Comparison of ENCODE assay signal across 27 cellular contexts in genomic region chr4:146245899-146246298, GRCh38. TPM values are rescaled to one million over a fixed set of nuclear protein-coding genes. Genes with fewer than 3 reads are reported as not detected.
DNase-seq lines count a peak whose midpoint lies in the region; ATAC-seq and TF ChIP-seq lines count a peak whose summit lies in the region.
"Had no signal": no experiment of that assay in that cellular context is flagged by ENCODE, and none has a peak within 500 bp of the region (broad histone marks: within the 10 kb centered on the region; RNA-seq: fewer than 3 reads in every experiment).

No MANE protein-coding gene starts in this region.

- no peak for DNase-seq in activated CD4-positive, alpha-beta T cell treated with anti-CD3 and anti-CD28 coated beads, Interleukin-2, amount 10 ng/mL, durations not matched to agents 24 days and 14 days
- DNase-seq in activated CD4-positive, alpha-beta T cell treated with anti-CD3 and anti-CD28 coated beads, Interleukin-2, amount 50 U/mL, for 48 hours, result no peak
- peak; percentile 17 for DNase-seq in AG08395 (ENCODE audit: low spot score)
- no peak for DNase-seq in adipocyte (ENCODE audit: low read depth)
- DNase-seq in left lung, result no peak
- DNase-seq in amygdala (lab: John Stamatoyannopoulos, UW), result no peak
- DNase-seq in RKO (ENCODE audit: low spot score), result no peak
- no peak for DNase-seq in substantia nigra (lab: John Stamatoyannopoulos, UW)
- DNase-seq: activated effector memory CD4-positive, alpha-beta T cell treated with anti-CD3 and anti-CD28 coated beads, Interleukin-2, amount 50 U/mL, for 16 hours; dermis blood vessel endothelial cell; KBM-7; NCI-H1436 treated with DMSO at 0.1 percent for 48 hours; NCI-H2171 treated with DMSO at 0.1 percent for 48 hours; NCI-H526; stimulated activated naive B cell treated with anti-CD40 and anti-IgM and Interleukin-4, amounts not matched to agents 10 μg/mL and 1 μg/mL and 100 μg/mL, for 72 hours; T-helper 9 cell; transverse colon had no signal

- peak overlapping the region; percentile 1 for H3K4me3 ChIP-seq in adipocyte (ENCODE audit: low read length)
- no peak overlapping the region for H3K4me3 ChIP-seq in left lung
- H3K4me3 ChIP-seq: BLaER1, cardiac muscle cell, GM23338, transverse colon had no signal

- H3K36me3 ChIP-seq in adipocyte (ENCODE audit: control insufficient read depth, insufficient read depth, low read length, severe bottlenecking), result no peaks in the 10 kb centered on the region
- H3K36me3 ChIP-seq in left lung, result no peaks in the 10 kb centered on the region
- H3K36me3 ChIP-seq: BLaER1, cardiac muscle cell, transverse colon had no signal

- H3K27ac ChIP-seq in left lung, result peak overlapping the region in 1 of 2 donors; percentile 46
- H3K27ac ChIP-seq in substantia nigra (ENCODE audit: low read depth, low read length, poor library complexity, severe bottlenecking), result no peak overlapping the region
- H3K27ac ChIP-seq: BLaER1, cardiac muscle cell, RWPE1 had no signal

- TF ChIP-seq CTCF in left lung (IDR thresholded peaks at IDR 0.05), result no peak

- H3K4me3 Mint-ChIP-seq in activated CD4-positive, alpha-beta T cell treated with anti-CD3 and anti-CD28 coated beads, Interleukin-2, amount 10 ng/mL, durations not matched to agents 24 days and 14 days, result no peak overlapping the region
- H3K4me3 Mint-ChIP-seq: GM23338; neural crest cell; stimulated activated naive B cell treated with anti-CD40 and anti-IgM and Interleukin-4, amounts not matched to agents 10 μg/mL and 1 μg/mL and 100 μg/mL, for 72 hours had no signal

- H3K4me1 ChIP-seq in adipocyte (ENCODE audit: control insufficient read depth, insufficient read depth, low read length) (peaks cover 47% of the 10 kb centered on the region), left lung (peaks cover 7 to 17% of the 10 kb centered on the region in 2 donors)
- H3K4me1 ChIP-seq: BLaER1 had no signal

- no peak overlapping the region for H3K9ac ChIP-seq in adipocyte (ENCODE audit: low read length)
- H3K9ac ChIP-seq: BLaER1 had no signal

- H3K27me3 Mint-ChIP-seq in activated CD4-positive, alpha-beta T cell treated with anti-CD3 and anti-CD28 coated beads, Interleukin-2, amount 10 ng/mL, durations not matched to agents 24 days and 14 days, result no peaks in the 10 kb centered on the region

- peak overlapping the region; percentile 7 for H3K27ac Mint-ChIP-seq in activated CD4-positive, alpha-beta T cell treated with anti-CD3 and anti-CD28 coated beads, Interleukin-2, amount 10 ng/mL, durations not matched to agents 24 days and 14 days
- H3K27ac Mint-ChIP-seq: GM23338; progenitor cell of endocrine pancreas; stimulated activated naive B cell treated with anti-CD40 and anti-IgM and Interleukin-4, amounts not matched to agents 10 μg/mL and 1 μg/mL and 100 μg/mL, for 72 hours had no signal

- peaks cover 31% of the 10 kb centered on the region for H3K4me1 Mint-ChIP-seq in activated CD4-positive, alpha-beta T cell treated with anti-CD3 and anti-CD28 coated beads, Interleukin-2, amount 10 ng/mL, durations not matched to agents 24 days and 14 days

- no peaks in the 10 kb centered on the region for H3K27me3 ChIP-seq in adipocyte (replicated peaks; ENCODE audit: control insufficient read depth, insufficient read depth, low read length)
- H3K27me3 ChIP-seq in left lung, result peaks cover 0 to 6% of the 10 kb centered on the region in 2 donors
- H3K27me3 ChIP-seq: BLaER1, cardiac muscle cell, transverse colon had no signal

- H3K9me3 Mint-ChIP-seq in activated CD4-positive, alpha-beta T cell treated with anti-CD3 and anti-CD28 coated beads, Interleukin-2, amount 10 ng/mL, durations not matched to agents 24 days and 14 days, result no peaks in the 10 kb centered on the region
- H3K9me3 Mint-ChIP-seq: GM23338; neural crest cell; stimulated activated naive B cell treated with anti-CD40 and anti-IgM and Interleukin-4, amounts not matched to agents 10 μg/mL and 1 μg/mL and 100 μg/mL, for 72 hours had no signal

- H3K9me3 ChIP-seq in adipocyte (ENCODE audit: control insufficient read depth, low read length) (no peaks in the 10 kb centered on the region), left lung (no peaks in the 10 kb centered on the region)
- H3K9me3 ChIP-seq: BLaER1, transverse colon had no signal

- ATAC-seq in left lung, result peak; percentile 5
- ATAC-seq: GM23338; SK-N-SH treated with all-trans-retinoic acid at 6 μM for 48 hours; stimulated activated naive B cell treated with anti-CD40 and anti-IgM and Interleukin-4, amounts not matched to agents 10 μg/mL and 1 μg/mL and 100 μg/mL, for 72 hours had no signal

- H3K36me3 Mint-ChIP-seq in activated CD4-positive, alpha-beta T cell treated with anti-CD3 and anti-CD28 coated beads, Interleukin-2, amount 10 ng/mL, durations not matched to agents 24 days and 14 days (ENCODE audit: low read depth), result no peaks in the 10 kb centered on the region
- H3K36me3 Mint-ChIP-seq: stimulated activated naive B cell treated with anti-CD40 and anti-IgM and Interleukin-4, amounts not matched to agents 10 μg/mL and 1 μg/mL and 100 μg/mL, for 72 hours had no signal

- intact Hi-C loops in activated CD4-positive, alpha-beta T cell treated with anti-CD3 and anti-CD28 coated beads, Interleukin-2, amount 10 ng/mL, durations not matched to agents 24 days and 14 days (cut with micrococcal nuclease), result no loop called here
- intact Hi-C loops in left lung (cut with DNase I), result no loop called here

RNA-seq across cellular contexts. Expression of gene REELD1, which starts 31.6 kb away (rescaled TPM):
- total RNA-seq in activated CD4-positive, alpha-beta T cell treated with anti-CD3 and anti-CD28 coated beads, Interleukin-2, amount 10 ng/mL, durations not matched to agents 24 days and 14 days, result not detected in 2 replicates
- total RNA-seq in left lung, result under 1 TPM in 1 of 2 donors, not detected in 1; 0.13 TPM
- total RNA-seq: A673, cardiac muscle cell, dermis blood vessel endothelial cell, GM23338, HT1080, lung microvascular endothelial cell, neural crest cell, progenitor cell of endocrine pancreas had no signal
